In the genomic region with DNA sequence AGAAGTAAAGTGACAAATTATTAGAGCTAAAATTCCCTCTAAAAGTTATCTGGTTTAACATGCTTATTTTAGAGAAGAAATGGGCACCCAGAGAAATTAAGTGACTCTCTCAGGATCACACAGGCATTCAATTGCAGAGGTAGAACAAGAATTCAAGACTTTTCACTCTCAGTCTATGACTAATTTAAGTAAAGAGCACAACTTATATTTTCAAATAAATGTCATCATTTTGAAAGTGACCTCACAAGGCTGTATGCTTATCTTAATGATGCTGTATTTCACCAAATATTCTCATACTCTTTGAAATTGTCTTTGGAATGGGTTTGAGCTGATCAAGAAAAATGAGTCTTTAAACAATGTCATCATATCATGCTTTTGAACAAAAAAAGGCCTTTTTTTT, we compare ENCODE assay signal across 20 cellular contexts. TPM values are rescaled to one million over a fixed set of nuclear protein-coding genes. Genes with fewer than 3 reads are reported as not detected.
A peak's percentile ranks its signal among the peaks of the same experiment; 100 is the strongest.
DNase-seq lines count a peak whose midpoint lies in the region; ATAC-seq, FAIRE-seq and TF ChIP-seq lines count a peak whose summit lies in the region.
"Had no signal": no experiment of that assay in that cellular context is flagged by ENCODE, and none has a peak within 500 bp of the region (broad histone marks: within the 10 kb centered on the region; RNA-seq: fewer than 3 reads in every experiment).

No MANE protein-coding gene starts in this region.

- H3K27me3 Mint-ChIP-seq in activated CD4-positive, alpha-beta T cell treated with anti-CD3 and anti-CD28 coated beads, Interleukin-2, amount 10 ng/mL, durations not matched to agents 7 days and 5 days: no peaks in the 10 kb centered on the region
- no peaks in the 10 kb centered on the region for H3K27me3 Mint-ChIP-seq in activated CD8-positive, alpha-beta T cell treated with anti-CD3 and anti-CD28 coated beads for 36 hours
- H3K27me3 Mint-ChIP-seq in natural killer cell (ENCODE audit: low read depth in 2 of 2): no peaks in the 10 kb centered on the region
- H3K27me3 Mint-ChIP-seq: brain had no signal

- peaks cover 73% of the 10 kb centered on the region for H3K4me1 Mint-ChIP-seq in activated CD4-positive, alpha-beta T cell treated with anti-CD3 and anti-CD28 coated beads, Interleukin-2, amount 10 ng/mL, durations not matched to agents 7 days and 5 days
- peaks cover 72% of the 10 kb centered on the region for H3K4me1 Mint-ChIP-seq in activated CD8-positive, alpha-beta T cell treated with anti-CD3 and anti-CD28 coated beads for 36 hours (ENCODE audit: low read depth)
- H3K4me1 Mint-ChIP-seq in natural killer cell: peaks cover 61 to 66% of the 10 kb centered on the region in 2 donors
- H3K4me1 Mint-ChIP-seq: brain had no signal

- TF ChIP-seq CTCF in activated CD8-positive, alpha-beta T cell treated with anti-CD3 and anti-CD28 coated beads for 36 hours (IDR thresholded peaks at IDR 0.05): no peak
- no peak for TF ChIP-seq CTCF in natural killer cell (IDR thresholded peaks at IDR 0.05)

- TF ChIP-seq POLR2A in GM12891 (IDR thresholded peaks at IDR 0.05; ENCODE audit: low read depth, low read length): no peak

- no peak overlapping the region for H3K4me3 Mint-ChIP-seq in activated CD4-positive, alpha-beta T cell treated with anti-CD3 and anti-CD28 coated beads, Interleukin-2, amount 10 ng/mL, durations not matched to agents 7 days and 5 days
- peak overlapping the region; percentile 24 for H3K4me3 Mint-ChIP-seq in activated CD8-positive, alpha-beta T cell treated with anti-CD3 and anti-CD28 coated beads for 36 hours
- no peak overlapping the region for H3K4me3 Mint-ChIP-seq in natural killer cell
- H3K4me3 Mint-ChIP-seq: brain had no signal

- CTCF ChIA-PET in activated CD4-positive, alpha-beta T cell treated with anti-CD3 and anti-CD28 coated beads, Interleukin-2, amount 10 ng/mL, durations not matched to agents 7 days and 5 days (lab: Charles Lee): no interaction called here
- CTCF ChIA-PET in activated CD8-positive, alpha-beta T cell treated with anti-CD3 and anti-CD28 coated beads for 36 hours (lab: Charles Lee): no interaction called here

- peaks cover 47% of the 10 kb centered on the region for H3K36me3 Mint-ChIP-seq in activated CD4-positive, alpha-beta T cell treated with anti-CD3 and anti-CD28 coated beads, Interleukin-2, amount 10 ng/mL, durations not matched to agents 7 days and 5 days (ENCODE audit: low read depth)
- peaks cover 55% of the 10 kb centered on the region for H3K36me3 Mint-ChIP-seq in activated CD8-positive, alpha-beta T cell treated with anti-CD3 and anti-CD28 coated beads for 36 hours (ENCODE audit: low read depth)
- no peaks in the 10 kb centered on the region for H3K36me3 Mint-ChIP-seq in natural killer cell
- H3K36me3 Mint-ChIP-seq: brain had no signal

- POLR2A ChIA-PET in activated CD4-positive, alpha-beta T cell treated with anti-CD3 and anti-CD28 coated beads, Interleukin-2, amount 10 ng/mL, durations not matched to agents 7 days and 5 days (lab: Charles Lee): no interaction called here
- POLR2A ChIA-PET in activated CD8-positive, alpha-beta T cell treated with anti-CD3 and anti-CD28 coated beads for 36 hours (lab: Charles Lee): interaction anchor here (0.9 to 2.1 kb wide), 4 partner anchors 14 to 99 kb away, joined by 3 to 7 read pairs (median 3); a partner anchor contains a TSS

- no peaks in the 10 kb centered on the region for H3K9me3 Mint-ChIP-seq in activated CD4-positive, alpha-beta T cell treated with anti-CD3 and anti-CD28 coated beads, Interleukin-2, amount 10 ng/mL, durations not matched to agents 7 days and 5 days
- H3K9me3 Mint-ChIP-seq in activated CD8-positive, alpha-beta T cell treated with anti-CD3 and anti-CD28 coated beads for 36 hours: no peaks in the 10 kb centered on the region
- no peaks in the 10 kb centered on the region for H3K9me3 Mint-ChIP-seq in natural killer cell
- H3K9me3 Mint-ChIP-seq: brain had no signal

- intact Hi-C loops in activated CD8-positive, alpha-beta T cell treated with anti-CD3 and anti-CD28 coated beads for 36 hours (cut with micrococcal nuclease): loop anchor here (2.0 to 10.0 kb wide), 2 partner anchors 13 to 205 kb away; a partner anchor contains a TSS
- intact Hi-C loops in natural killer cell (cut with micrococcal nuclease): loop anchor here (2.0 to 5.0 kb wide), 4 partner anchors 13 to 507 kb away; no protein-coding TSS in a partner anchor

- DNase-seq in activated CD4-positive, alpha-beta T cell treated with anti-CD3 and anti-CD28 coated beads, Interleukin-2, amount 10 ng/mL, durations not matched to agents 7 days and 5 days: no peak
- no peak for DNase-seq in activated CD4-positive, alpha-beta T cell treated with anti-CD3 and anti-CD28 coated beads, Interleukin-2, amount 50 U/mL, for 1 hour
- no peak for DNase-seq in activated CD8-positive, alpha-beta T cell treated with anti-CD3 and anti-CD28 coated beads for 36 hours
- DNase-seq in natural killer cell (no peak), NOMO-1 treated with DMSO at 0.1 percent for 48 hours (lab: John Stamatoyannopoulos, UW; ENCODE audit: unreplicated experiment) (no peak), GM12891 (ENCODE audit: insufficient read length, low spot score) (no peak)
- DNase-seq: activated CD4-positive, alpha-beta T cell treated with anti-CD3 and anti-CD28 coated beads for 4 hours; activated effector memory CD4-positive, alpha-beta T cell treated with Interleukin-2 at 50 U/mL for 16 hours; foreskin fibroblast; GM23248; left cardiac atrium; NCI-H2081 treated with DMSO at 0.1 percent for 48 hours; NCI-H524; retina; SIG-M5 had no signal

- no peak for FAIRE-seq in GM12891 (lab: Jason Lieb, UNC)
- FAIRE-seq: A204.1 had no signal

- ATAC-seq in GM18907 (IDR thresholded peaks at IDR 0.05; ENCODE audit: unreplicated experiment) (peak; percentile 41), natural killer cell (no peak), GM18861 (IDR thresholded peaks at IDR 0.05; ENCODE audit: unreplicated experiment) (no peak)
- ATAC-seq in activated CD8-positive, alpha-beta T cell treated with anti-CD3 and anti-CD28 coated beads for 36 hours: peak; percentile 19
- ATAC-seq: left cardiac atrium had no signal

- H3K27ac Mint-ChIP-seq in activated CD4-positive, alpha-beta T cell treated with anti-CD3 and anti-CD28 coated beads, Interleukin-2, amount 10 ng/mL, durations not matched to agents 7 days and 5 days: peak overlapping the region; percentile 57
- H3K27ac Mint-ChIP-seq in activated CD8-positive, alpha-beta T cell treated with anti-CD3 and anti-CD28 coated beads for 36 hours: peak overlapping the region; percentile 99
- H3K27ac Mint-ChIP-seq in natural killer cell: peak overlapping the region; percentile 93 to 96
- H3K27ac Mint-ChIP-seq: brain had no signal

TF ChIP-seq in GM12891, 5 proteins besides CTCF, POLR2A, EP300 and RAD21:
- TF ChIP-seq SPI1 (IDR thresholded peaks at IDR 0.05; ENCODE audit: low read depth, low read length) (no peak), PAX5 (IDR thresholded peaks at IDR 0.05; ENCODE audit: insufficient read depth, low read length, severe bottlenecking) (no peak), POU2F2 (IDR thresholded peaks at IDR 0.05; ENCODE audit: low read depth, low read length) (no peak), TAF1 (IDR thresholded peaks at IDR 0.05; ENCODE audit: low read depth, low read length) (no peak), POLR2AphosphoS5 (IDR thresholded peaks at IDR 0.05; ENCODE audit: low read depth, low read length) (no peak)

RNA-seq across cellular contexts. Expression of a gene that starts 15.3 kb away (rescaled TPM):
- total RNA-seq in activated CD4-positive, alpha-beta T cell treated with anti-CD3 and anti-CD28 coated beads, Interleukin-2, amount 10 ng/mL, durations not matched to agents 7 days and 5 days: 10 to 100 TPM; 14.9 to 16.7 TPM
- 10 to 100 TPM; 23.4 to 23.9 TPM for total RNA-seq in activated CD8-positive, alpha-beta T cell treated with anti-CD3 and anti-CD28 coated beads for 36 hours
- total RNA-seq in natural killer cell: 10 to 100 TPM; 39.2 to 58.2 (median 51.4) TPM
- 1.1 TPM for polyA plus RNA-seq in GM12891 (2012; ENCODE audit: low read depth, missing spikeins)
- total RNA-seq: Daoy, GM23248 had no signal
- polyA plus RNA-seq: GM23248 had no signal

Comparison
In these comparisons a context has a peak if more than half of its experiments do, and no peak if none do; other contexts are left out.
1. ATAC-seq: peak in GM18907 (single experiment) and activated CD8-positive, alpha-beta T cell treated with anti-CD3 and anti-CD28 coated beads for 36 hours (single experiment); none in natural killer cell (0 of 3) and GM18861 (single experiment).
2. Peak in every context shown above with its lines, with median percentiles within 50 percentile points of each other: H3K27ac Mint-ChIP-seq.